Comparison of ENCODE assay signal across 12 cellular contexts in the genomic region with DNA sequence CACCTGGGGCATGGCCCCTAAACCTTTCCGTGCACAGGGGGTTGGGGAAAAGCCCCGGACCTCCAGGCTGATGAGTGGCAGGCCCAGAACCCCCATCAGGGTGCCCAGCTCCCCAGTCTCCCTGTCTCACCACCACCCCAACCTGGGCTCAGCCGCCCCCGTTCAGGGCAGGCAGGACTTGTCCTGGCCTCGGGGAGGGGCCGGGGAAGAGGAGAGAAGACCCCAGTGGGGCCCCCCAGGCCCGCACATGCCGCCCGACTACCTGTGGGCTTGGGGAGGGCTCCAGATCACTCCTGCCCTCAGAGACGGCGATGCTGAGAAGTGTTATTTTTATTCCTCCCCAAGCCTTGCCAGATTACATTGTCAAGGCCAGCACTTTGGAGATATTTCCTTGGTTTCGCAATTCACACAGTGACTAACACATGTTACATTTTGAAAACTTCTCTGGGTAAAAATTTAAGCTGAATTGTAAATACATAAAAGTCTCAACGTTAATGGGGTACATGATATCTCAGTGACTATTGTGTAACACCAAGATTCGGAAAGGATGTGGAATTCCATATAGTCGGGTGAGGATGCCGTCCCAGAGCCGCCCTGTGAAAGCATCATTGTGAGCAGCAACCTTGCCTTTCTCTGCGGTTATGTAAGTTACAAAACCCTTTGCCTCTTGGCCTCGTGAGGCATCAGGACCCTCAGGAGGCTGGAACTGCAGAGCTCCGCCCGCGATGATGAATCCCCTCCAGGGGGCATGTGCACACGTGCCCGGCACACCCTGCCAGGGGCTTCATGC.
A peak's percentile ranks its signal among the peaks of the same experiment; 100 is the strongest.
DNase-seq lines count a peak whose midpoint lies in the region; ATAC-seq and TF ChIP-seq lines count a peak whose summit lies in the region.
"Had no signal": no experiment of that assay in that cellular context is flagged by ENCODE, and none has a peak within 500 bp of the region (broad histone marks: within the 10 kb centered on the region; RNA-seq: fewer than 3 reads in every experiment).

No MANE protein-coding gene starts in this region.

- intact Hi-C loops in naive thymus-derived CD4-positive, alpha-beta T cell (cut with micrococcal nuclease) = no loop called here

- peaks cover 0 to 31% (median 8%) of the 10 kb centered on the region in 5 donors for H3K27me3 Mint-ChIP-seq in naive thymus-derived CD4-positive, alpha-beta T cell

- ATAC-seq in naive thymus-derived CD4-positive, alpha-beta T cell = no peak
- no peak for ATAC-seq in GM21423 (IDR thresholded peaks at IDR 0.05; ENCODE audit: unreplicated experiment)
- ATAC-seq: activated naive CD8-positive, alpha-beta T cell treated with anti-CD3 and anti-CD28 coated beads, Interleukin-2, amount 50 U/mL, for 24 hours had no signal

- no peak overlapping the region for H3K27ac ChIP-seq in naive thymus-derived CD4-positive, alpha-beta T cell (ENCODE audit: low read depth, low read length)

- peaks cover 0 to 2% (median 0%) of the 10 kb centered on the region in 11 donors for H3K9me3 Mint-ChIP-seq in naive thymus-derived CD4-positive, alpha-beta T cell
- H3K9me3 Mint-ChIP-seq: activated naive CD8-positive, alpha-beta T cell treated with anti-CD3 and anti-CD28 coated beads, Interleukin-2, amount 50 U/mL, for 24 hours had no signal

- peak; percentile 20 for DNase-seq in D341Med (ENCODE audit: low spot score)
- DNase-seq in RPMI7951 (ENCODE audit: low read depth) = peak; percentile 7
- DNase-seq in fibroblast of the aortic adventitia (ENCODE audit: low read depth) = peak; percentile 85
- peak; percentile 31 for DNase-seq in renal cortical epithelial cell (ENCODE audit: low read depth)
- no peak for DNase-seq in naive thymus-derived CD4-positive, alpha-beta T cell
- DNase-seq in RPMI8226 = no peak
- DNase-seq in NCI-H345 (lab: John Stamatoyannopoulos, UW) = no peak
- DNase-seq: activated naive CD8-positive, alpha-beta T cell treated with anti-CD3 and anti-CD28 coated beads, Interleukin-2, amount 50 U/mL, for 24 hours; DMS79; stimulated activated CD4-positive, alpha-beta T cell treated with anti-CD3 and anti-CD28 coated beads, Interleukin-2, amount 100 ng/mL, for 48 hours; SW 1271 had no signal

- H3K4me1 ChIP-seq in naive thymus-derived CD4-positive, alpha-beta T cell (ENCODE audit: control insufficient read depth in 2 of 2, insufficient read depth in 2 of 2, low read length in 2 of 2) = no peaks in the 10 kb centered on the region

- H3K4me3 ChIP-seq in fibroblast of the aortic adventitia (ENCODE audit: low read depth, low read length) = no peak overlapping the region
- no peak overlapping the region for H3K4me3 ChIP-seq in naive thymus-derived CD4-positive, alpha-beta T cell (ENCODE audit: low read length)

- H3K27me3 ChIP-seq in naive thymus-derived CD4-positive, alpha-beta T cell (ENCODE audit: control insufficient read depth in 2 of 2, insufficient read depth in 2 of 2, low read length in 2 of 2) = no peaks in the 10 kb centered on the region

- POLR2A ChIA-PET in naive thymus-derived CD4-positive, alpha-beta T cell (lab: Charles Lee) = interaction anchor here (0.6 kb wide), 1 partner anchor 35 kb away, joined by 3 read pairs; no protein-coding TSS in a partner anchor

- H3K36me3 ChIP-seq in naive thymus-derived CD4-positive, alpha-beta T cell (ENCODE audit: control insufficient read depth in 2 of 3, insufficient read depth in 3 of 3, low read length in 3 of 3) = no peaks in the 10 kb centered on the region

- no peak overlapping the region for H3K4me3 Mint-ChIP-seq in naive thymus-derived CD4-positive, alpha-beta T cell
- H3K4me3 Mint-ChIP-seq: activated naive CD8-positive, alpha-beta T cell treated with anti-CD3 and anti-CD28 coated beads, Interleukin-2, amount 50 U/mL, for 24 hours had no signal

- H3K36me3 Mint-ChIP-seq in naive thymus-derived CD4-positive, alpha-beta T cell = no peaks in the 10 kb centered on the region

- no peaks in the 10 kb centered on the region for H3K4me1 Mint-ChIP-seq in naive thymus-derived CD4-positive, alpha-beta T cell
- H3K4me1 Mint-ChIP-seq: activated naive CD8-positive, alpha-beta T cell treated with anti-CD3 and anti-CD28 coated beads, Interleukin-2, amount 50 U/mL, for 24 hours had no signal

- H3K27ac Mint-ChIP-seq in naive thymus-derived CD4-positive, alpha-beta T cell = no peak overlapping the region
- H3K27ac Mint-ChIP-seq: activated naive CD8-positive, alpha-beta T cell treated with anti-CD3 and anti-CD28 coated beads, Interleukin-2, amount 50 U/mL, for 24 hours had no signal

- no peak for TF ChIP-seq CTCF in fibroblast of the aortic adventitia (IDR thresholded peaks at IDR 0.05; ENCODE audit: insufficient read depth, low read length)

- H3K9me3 ChIP-seq in naive thymus-derived CD4-positive, alpha-beta T cell (ENCODE audit: control insufficient read depth in 2 of 3, low read length in 3 of 3) = no peaks in the 10 kb centered on the region

- CTCF ChIA-PET in naive thymus-derived CD4-positive, alpha-beta T cell (lab: Charles Lee) = no interaction called here

Comparison
In these comparisons a context has a peak if more than half of its experiments do, and no peak if none do; other contexts are left out.
1. DNase-seq: peak in D341Med (single experiment), RPMI7951 (single experiment), fibroblast of the aortic adventitia (single experiment) and renal cortical epithelial cell (single experiment); none in naive thymus-derived CD4-positive, alpha-beta T cell (0 of 9), RPMI8226 (single experiment) and NCI-H345 (single experiment).